In the genomic region with DNA sequence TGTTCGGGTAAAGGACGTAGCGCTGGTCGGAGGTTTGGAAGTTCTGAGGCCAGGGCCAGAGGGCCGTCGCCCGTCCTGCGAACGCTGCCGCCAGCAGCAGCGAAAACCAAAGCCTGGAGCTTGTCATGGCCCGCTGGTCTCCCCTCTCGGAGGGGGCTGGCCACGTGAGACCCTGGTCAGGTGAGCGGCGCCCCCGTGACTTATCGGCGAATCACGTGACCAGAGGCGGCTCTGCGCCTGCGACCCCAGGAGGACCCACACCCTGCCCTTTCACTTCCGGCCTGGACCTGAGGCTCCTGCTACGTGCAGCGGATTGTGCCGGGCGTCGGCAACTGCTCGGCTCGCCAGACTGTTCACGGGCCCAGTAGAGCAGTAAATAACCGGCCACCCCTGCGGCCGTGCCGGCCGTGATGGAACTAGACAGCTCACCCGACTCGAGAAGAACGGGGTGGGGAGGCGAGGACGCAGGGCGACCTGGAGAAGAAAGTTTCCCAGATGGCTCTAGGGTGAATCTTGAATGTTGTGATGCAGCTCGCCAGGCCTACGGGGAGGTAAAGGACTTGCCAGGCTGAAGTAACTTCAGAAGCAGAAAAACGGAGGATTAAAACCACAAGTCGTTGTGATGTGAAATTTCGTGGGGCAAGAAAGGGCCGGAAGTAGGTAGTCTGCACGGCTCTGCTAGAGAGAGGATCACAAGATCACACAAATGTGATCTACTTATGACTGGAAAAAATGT, we compare ENCODE assay signal across 8 cellular contexts. TPM values are rescaled to one million over a fixed set of nuclear protein-coding genes. Genes with fewer than 3 reads are reported as not detected.
DNase-seq lines count a peak whose midpoint lies in the region; ATAC-seq lines count a peak whose summit lies in the region.

A gene (minus strand): TSS at position 169 of the 736 bp plus-strand sequence. CDS start 42 bp downstream, at position 127.

- H3K4me3 ChIP-seq in BLaER1 treated with 17β-estradiol and CSF1 and Interleukin-3, amounts not matched to agents 10 nM and 100 nM = peak within 1 kb of the TSS; percentile 63 to 84 (median 82)

- H4K20me1 ChIP-seq in BLaER1 treated with 17β-estradiol and CSF1 and Interleukin-3, amounts not matched to agents 10 nM and 100 nM = peaks cover 0 to 29% (median 0%) of the 10 kb centered on the region in 11 experiments; a peak in 8 of 22 replicates

- H3K27me3 ChIP-seq in BLaER1 treated with 17β-estradiol and CSF1 and Interleukin-3, amounts not matched to agents 10 nM and 100 nM = no peaks in the 10 kb centered on the region

- ATAC-seq in GM19351 (IDR thresholded peaks at IDR 0.05; ENCODE audit: unreplicated experiment) = peak; percentile 72
- ATAC-seq in HG03520 (IDR thresholded peaks at IDR 0.05; ENCODE audit: unreplicated experiment) = peak; percentile 81
- peak; percentile 92 for ATAC-seq in left lobe of liver

- H3K9ac ChIP-seq in BLaER1 treated with 17β-estradiol and CSF1 and Interleukin-3, amounts not matched to agents 10 nM and 100 nM = peak within 1 kb of the TSS; percentile 86 to 99 (median 93)

- H3K9me3 ChIP-seq in BLaER1 treated with 17β-estradiol and CSF1 and Interleukin-3, amounts not matched to agents 10 nM and 100 nM (replicated peaks in 1 of 11) = no peaks in the 10 kb centered on the region

- DNase-seq in NCI-H69 (lab: John Stamatoyannopoulos, UW) = peak; percentile 95
- peak; percentile 97 for DNase-seq in activated CD4-positive, alpha-beta T cell treated with anti-CD3 and anti-CD28 coated beads, Interleukin-2, amount 50 U/mL, for 1 hour
- peak; percentile 85 for DNase-seq in dedifferentiated amniotic fluid mesenchymal stem cell (ENCODE audit: extremely low spot score)
- peak; percentile 97 for DNase-seq in left lobe of liver (ENCODE audit: low spot score)
- DNase-seq in stimulated activated CD4-positive, alpha-beta T cell treated with anti-CD3 and anti-CD28 coated beads, Interleukin-2, amount 100 ng/mL, for 24 hours = peak; percentile 98 to 99

- peak within 1 kb of the TSS; percentile 81 to 99 (median 95) for H3K4me2 ChIP-seq in BLaER1 treated with 17β-estradiol and CSF1 and Interleukin-3, amounts not matched to agents 10 nM and 100 nM

- peak within 1 kb of the TSS; percentile 86 to 100 (median 95) for H3K27ac ChIP-seq in BLaER1 treated with 17β-estradiol and CSF1 and Interleukin-3, amounts not matched to agents 10 nM and 100 nM

- peaks cover 3 to 27% (median 8%) of the 10 kb centered on the region in 11 experiments; a peak in 16 of 22 replicates for H3K36me3 ChIP-seq in BLaER1 treated with 17β-estradiol and CSF1 and Interleukin-3, amounts not matched to agents 10 nM and 100 nM

- H3K4me1 ChIP-seq in BLaER1 treated with 17β-estradiol and CSF1 and Interleukin-3, amounts not matched to agents 10 nM and 100 nM = peaks cover 28 to 64% (median 53%) of the 10 kb centered on the region in 10 experiments

RNA-seq across cellular contexts. Expression of the gene that starts here (rescaled TPM):
- total RNA-seq in left lobe of liver = 49.4 TPM

Comparison
In these comparisons a context has a peak if more than half of its experiments do, and no peak if none do; other contexts are left out.
1. Peak in every context shown above with its lines: DNase-seq, ATAC-seq, H3K4me3 ChIP-seq and H3K27ac ChIP-seq.